8 cellular contexts compared by ENCODE assay signal in genomic region chr19:11155373-11156120, GRCh38. TPM values are rescaled to one million over a fixed set of nuclear protein-coding genes. Genes with fewer than 3 reads are reported as not detected.
DNase-seq lines count a peak whose midpoint lies in the region; ATAC-seq and TF ChIP-seq lines count a peak whose summit lies in the region.

SPC24 (minus strand) TSS chr19:11155782; CDS start chr19:11155776, 6 bp downstream.

- peak within 1 kb of the TSS; percentile 75 for H2AK9ac ChIP-seq in IMR-90 (replicated peaks; ENCODE audit: low read depth, low read length, poor library complexity)

- peak within 1 kb of the TSS; percentile 49 for H2BK120ac ChIP-seq in IMR-90 (ENCODE audit: low read depth, low read length)

- peak within 1 kb of the TSS; percentile 53 for H3K18ac ChIP-seq in IMR-90 (ENCODE audit: low read depth, low read length)

- peak within 1 kb of the TSS; percentile 86 for H4K5ac ChIP-seq in IMR-90 (ENCODE audit: low read depth, low read length)

- H3K4me2 ChIP-seq in IMR-90 (ENCODE audit: low read depth, low read length): peak within 1 kb of the TSS; percentile 55

- peak within 1 kb of the TSS; percentile 66 for H2BK20ac ChIP-seq in IMR-90 (ENCODE audit: low read depth, low read length)

- CTCF ChIA-PET in IMR-90 (lab: Yijun Ruan, JAX): no interaction called here

- H3K14ac ChIP-seq in IMR-90 (replicated peaks; ENCODE audit: low read depth, low read length): peak within 1 kb of the TSS; percentile 91

- peak; percentile 93 for ATAC-seq in GM21528 (IDR thresholded peaks at IDR 0.05; ENCODE audit: low FRiP score, unreplicated experiment)
- ATAC-seq in IMR-90 (ENCODE audit: low read depth): peak; percentile 98

- TF ChIP-seq CTCF in IMR-90 (conservative IDR thresholded peaks at IDR 0.05; ENCODE audit: low read depth, low read length) (0 out of 2 replicates have a peak, but pooled peaks have one; percentile 4), epithelial cell of esophagus (IDR thresholded peaks at IDR 0.05; ENCODE audit: insufficient read depth, low read depth, low read length, missing control alignments) (no peak)

- dilution Hi-C loops in IMR-90 (cut with HindIII; ENCODE audit: low sequenced_read_pairs, unreplicated experiment): no loop called here

- peak within 1 kb of the TSS; percentile 96 for H2AFZ ChIP-seq in IMR-90 (replicated peaks; ENCODE audit: low read length, poor library complexity)

- POLR2A ChIA-PET in IMR-90 (lab: Charles Lee; ENCODE audit: unreplicated experiment): interaction anchor here (1.2 kb wide), 1 partner anchor 12 kb away, joined by 3 read pairs; no protein-coding TSS in a partner anchor

- H4K91ac ChIP-seq in IMR-90 (ENCODE audit: insufficient read depth, low read depth, low read length): peak within 1 kb of the TSS; percentile 95

- H3K9me1 ChIP-seq in IMR-90 (ENCODE audit: insufficient read depth, low read length): peaks cover 5% of the 10 kb centered on the region; the same call in 1 of the 2 replicates

- peak within 1 kb of the TSS; percentile 67 for H3K27ac ChIP-seq in IMR-90 (ENCODE audit: insufficient read depth, low read length)

- no peaks in the 10 kb centered on the region for H3K9me3 ChIP-seq in IMR-90 (ENCODE audit: control insufficient read depth, insufficient read depth, low read length)
- no peaks in the 10 kb centered on the region for H3K9me3 ChIP-seq in mononuclear cell (ENCODE audit: low read depth, low read length)

- DNase-seq in DMS 273 (lab: John Stamatoyannopoulos, UW; ENCODE audit: unreplicated experiment) (peak; percentile 99), IMR-90 (peak; percentile 99), OCI-M1 (lab: John Stamatoyannopoulos, UW) (peak; percentile 100), activated T-cell treated with anti-CD3 and anti-CD28 coated beads for 24 hours (ENCODE audit: low read depth) (peak; percentile 90), epithelial cell of esophagus (ENCODE audit: low read depth) (peak; percentile 98)
- DNase-seq in stimulated activated CD8-positive, alpha-beta memory T cell treated with anti-CD3 and anti-CD28 coated beads, Interleukin-4, amount 100 ng/mL, for 1 hour (ENCODE audit: low read depth in 2 of 2, low spot score in 1 of 2): peak; percentile 72 to 79

- peaks cover 22% of the 10 kb centered on the region for H3K4me1 ChIP-seq in IMR-90 (ENCODE audit: control insufficient read depth, insufficient read depth, low read length)
- H3K4me1 ChIP-seq in mononuclear cell (ENCODE audit: insufficient read depth, low read length): peaks cover 20% of the 10 kb centered on the region

- 1% methylated on average over 22 of the region's 50 CpGs; no CpG with 5 or more reads in 1 of the 2 experiments for WGBS in IMR-90 (ENCODE audit: extremely low coverage in 2 of 2, insufficient read length in 1 of 2), 2 experiments

- BruUV-seq in IMR-90 (replicated peaks; lab: Mats Ljungman, UMichigan): no TSS peak

- H2BK15ac ChIP-seq in IMR-90 (ENCODE audit: low read depth, low read length): peak within 1 kb of the TSS; percentile 51; the same call in 1 of the 3 replicates

- H3K4me3 ChIP-seq in IMR-90 (ENCODE audit: insufficient read depth, low read depth, low read length): peak within 1 kb of the TSS; percentile 63
- H3K4me3 ChIP-seq in epithelial cell of esophagus (ENCODE audit: low read length): peak within 1 kb of the TSS; percentile 79
- H3K4me3 ChIP-seq in mononuclear cell (ENCODE audit: low read length): peak within 1 kb of the TSS; percentile 49

- no peaks in the 10 kb centered on the region for H3K27me3 ChIP-seq in IMR-90 (ENCODE audit: control insufficient read depth, insufficient read depth, low read length)
- H3K27me3 ChIP-seq in mononuclear cell (ENCODE audit: insufficient read depth, low read length): no peaks in the 10 kb centered on the region

- H3K56ac ChIP-seq in IMR-90 (ENCODE audit: extremely low read depth, insufficient read depth, low read length): peak within 1 kb of the TSS; percentile 91

- peak within 1 kb of the TSS; percentile 78 for H3K23ac ChIP-seq in IMR-90 (ENCODE audit: low read depth, low read length)

- H3K79me1 ChIP-seq in IMR-90 (ENCODE audit: low read depth in 1 of 2, low read length in 2 of 2): peaks cover 13 to 34% of the 10 kb centered on the region in 2 experiments

- H2AK5ac ChIP-seq in IMR-90 (ENCODE audit: low read depth, low read length): peak within 1 kb of the TSS; percentile 98

- intact Hi-C loops in IMR-90 (cut with micrococcal nuclease): no loop called here

- peak within 1 kb of the TSS; percentile 86 to 97 for H4K8ac ChIP-seq in IMR-90 (ENCODE audit: low read depth in 2 of 2, low read length in 2 of 2)

- H3K4ac ChIP-seq in IMR-90 (ENCODE audit: low read depth, low read length): peak within 1 kb of the TSS; percentile 91

- no peak for TF ChIP-seq RAD21 in IMR-90 (IDR thresholded peaks at IDR 0.05; ENCODE audit: low read length)

- peak within 1 kb of the TSS; percentile 52 for H3K9ac ChIP-seq in IMR-90 (ENCODE audit: low read depth, low read length)

- in situ Hi-C loops in IMR-90 (cut with MboI; ENCODE audit: low sequenced_read_pairs): no loop called here

- H3K36me3 ChIP-seq in IMR-90 (ENCODE audit: control insufficient read depth, insufficient read depth, low read length): no peaks in the 10 kb centered on the region

- no peaks in the 10 kb centered on the region for H4K20me1 ChIP-seq in IMR-90 (ENCODE audit: insufficient read depth, low read length)

- TF ChIP-seq POLR2A in IMR-90 (IDR thresholded peaks at IDR 0.05; ENCODE audit: low read depth, low read length): peak; percentile 35; the same call in 1 of the 2 replicates

- H2BK5ac ChIP-seq in IMR-90 (ENCODE audit: low read depth, low read length, poor library complexity, severe bottlenecking): peak within 1 kb of the TSS; percentile 60

TF ChIP-seq in IMR-90, 13 proteins besides CTCF, POLR2A, EP300 and RAD21:
- TF ChIP-seq RCOR1 (IDR thresholded peaks at IDR 0.05; ENCODE audit: insufficient replicate concordance, low read length): no peak
- peak; percentile 66; the same call in 1 of the 2 replicates for TF ChIP-seq FOS (IDR thresholded peaks at IDR 0.05; ENCODE audit: low read depth, low read length)
- TF ChIP-seq MAFK (IDR thresholded peaks at IDR 0.05; ENCODE audit: low read depth, low read length): no peak
- no peak for TF ChIP-seq RFX5 (IDR thresholded peaks at IDR 0.05; ENCODE audit: low read depth, low read length)
- no peak for TF ChIP-seq CHD1 (IDR thresholded peaks at IDR 0.05; ENCODE audit: low read depth, low read length)
- peak; percentile 36; the same call in 1 of the 2 replicates for TF ChIP-seq MAZ (IDR thresholded peaks at IDR 0.05; ENCODE audit: borderline replicate concordance, low read depth, low read length)
- TF ChIP-seq MXI1 (IDR thresholded peaks at IDR 0.05; ENCODE audit: borderline replicate concordance, low read depth, low read length): peak; percentile 93
- TF ChIP-seq NFE2L2 (IDR thresholded peaks at IDR 0.05; ENCODE audit: low read depth, low read length): no peak

RNA-seq across cellular contexts. Expression of gene SPC24, which starts in this region (rescaled TPM):
- 68.3 and 97.5 TPM in 2 replicates for total RNA-seq in IMR-90 (2012; rRNA removed)
- 11.7 and 12.2 TPM in 2 replicates for polyA plus RNA-seq in IMR-90 (2012; rRNA removed)
- polyA plus RNA-seq in IMR-90 (2012; cell fraction: cytosol; rRNA removed): 12.4 and 24.6 TPM in 2 replicates
- polyA plus RNA-seq in IMR-90 (2012; cell fraction: nucleus; rRNA removed; ENCODE audit: low replicate concordance): 10.7 and 11.4 TPM in 2 replicates
- 0.10 TPM for total RNA-seq in mononuclear cell

Comparison
In these comparisons a context has a peak if more than half of its experiments do, and no peak if none do; other contexts are left out.
1. Peak in every context shown above with its lines: DNase-seq, ATAC-seq, H3K4me3 ChIP-seq and H3K27ac ChIP-seq.
2. RNA of gene SPC24 (total RNA-seq): 68.3 to 97.5 TPM in IMR-90; 0.10 TPM in mononuclear cell (single experiment); every median in the first group is over 10 times any median in the second.